In the genomic region with DNA sequence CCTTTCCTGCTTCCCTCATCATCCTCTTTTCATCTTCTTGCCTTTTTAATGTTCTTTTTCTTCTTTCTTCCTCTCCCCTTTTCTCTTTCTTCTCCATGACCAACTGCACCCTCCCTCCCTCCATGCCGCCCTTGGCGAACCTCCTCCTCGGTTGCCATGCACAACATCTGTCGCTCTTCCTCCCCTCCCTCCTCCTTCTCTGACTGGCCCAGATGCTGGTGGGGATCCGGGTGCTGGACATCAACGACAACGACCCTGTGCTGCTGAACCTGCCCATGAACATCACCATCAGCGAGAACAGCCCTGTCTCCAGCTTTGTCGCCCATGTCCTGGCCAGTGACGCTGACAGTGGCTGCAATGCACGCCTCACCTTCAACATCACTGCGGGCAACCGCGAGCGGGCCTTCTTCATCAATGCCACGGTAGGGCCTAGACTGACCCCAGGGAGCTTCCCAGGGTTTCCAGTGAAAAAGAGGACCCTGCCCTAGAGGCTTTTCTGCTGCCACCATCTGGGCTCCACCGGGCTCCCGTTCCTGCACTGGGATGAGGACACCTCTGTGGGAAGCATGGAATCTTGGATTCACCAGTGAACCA, we compare ENCODE assay signal across 25 cellular contexts.
"Had no signal": no experiment of that assay in that cellular context is flagged by ENCODE, and none has a peak within 500 bp of the region (broad histone marks: within the 10 kb centered on the region; RNA-seq: fewer than 3 reads in every experiment).

No MANE protein-coding gene starts in this region.

- H3K4me1 ChIP-seq: Peyer's patch had no signal

- H3K36me3 ChIP-seq: Peyer's patch had no signal

- H3K9me3 Mint-ChIP-seq: activated B cell treated with CpG ODN at 0.5 μM for 24 hours; activated CD4-positive, alpha-beta T cell treated with anti-CD3 and anti-CD28 coated beads, Interleukin-2, amount 10 ng/mL, durations not matched to agents 24 days and 14 days; activated naive CD4-positive, alpha-beta T cell treated with anti-CD3 and anti-CD28 coated beads for 36 hours; activated T-helper 17 cell treated with anti-CD3 and anti-CD28 coated beads, Interleukin-2, amount 50 U/mL, for 72 hours; T-cell had no signal

- H3K9me3 ChIP-seq: Peyer's patch had no signal

- H3K27ac Mint-ChIP-seq: activated B cell treated with CpG ODN at 0.5 μM for 24 hours; activated CD4-positive, alpha-beta T cell treated with anti-CD3 and anti-CD28 coated beads, Interleukin-2, amount 10 ng/mL, durations not matched to agents 24 days and 14 days; activated naive CD4-positive, alpha-beta T cell treated with anti-CD3 and anti-CD28 coated beads for 36 hours; activated naive CD8-positive, alpha-beta T cell; activated T-helper 17 cell treated with anti-CD3 and anti-CD28 coated beads, Interleukin-2, amount 50 U/mL, for 72 hours; brain; T-cell had no signal

- H3K4me3 Mint-ChIP-seq: activated B cell treated with CpG ODN at 0.5 μM for 24 hours; activated CD4-positive, alpha-beta T cell treated with anti-CD3 and anti-CD28 coated beads, Interleukin-2, amount 10 ng/mL, durations not matched to agents 24 days and 14 days; activated naive CD4-positive, alpha-beta T cell treated with anti-CD3 and anti-CD28 coated beads for 36 hours; activated naive CD8-positive, alpha-beta T cell; activated T-helper 17 cell treated with anti-CD3 and anti-CD28 coated beads, Interleukin-2, amount 50 U/mL, for 72 hours; brain; T-cell had no signal

- H3K36me3 Mint-ChIP-seq: activated naive CD8-positive, alpha-beta T cell; brain; T-cell had no signal

- H3K27me3 ChIP-seq: Peyer's patch had no signal

- H3K4me1 Mint-ChIP-seq: activated T-helper 17 cell treated with anti-CD3 and anti-CD28 coated beads, Interleukin-2, amount 50 U/mL, for 72 hours; brain had no signal

- H3K27me3 Mint-ChIP-seq: activated B cell treated with CpG ODN at 0.5 μM for 24 hours; activated CD4-positive, alpha-beta T cell treated with anti-CD3 and anti-CD28 coated beads, Interleukin-2, amount 10 ng/mL, durations not matched to agents 24 days and 14 days; activated naive CD8-positive, alpha-beta T cell; activated T-helper 17 cell treated with anti-CD3 and anti-CD28 coated beads, Interleukin-2, amount 50 U/mL, for 72 hours had no signal

- H3K4me3 ChIP-seq: Peyer's patch had no signal

- DNase-seq: activated B cell treated with CpG ODN at 0.5 μM for 24 hours; activated CD4-positive, alpha-beta T cell treated with anti-CD3 and anti-CD28 coated beads for 1 hour; activated CD4-positive, alpha-beta T cell treated with anti-CD3 and anti-CD28 coated beads, Interleukin-2, amount 10 ng/mL, durations not matched to agents 24 days and 14 days; activated CD4-positive, alpha-beta T cell treated with anti-CD3 and anti-CD28 coated beads, Interleukin-2, amount 50 U/mL, for 48 hours; activated gamma-delta T cell; activated naive CD4-positive, alpha-beta T cell treated with anti-CD3 and anti-CD28 coated beads for 36 hours; activated T-cell treated with anti-CD3 and anti-CD28 coated beads for 4 hours; activated T-cell treated with anti-CD3 and anti-CD28 coated beads, Interleukin-2, amount 50 U/mL, for 48 hours; amygdala; MM.1S; NCI-H1105 treated with DMSO at 0.1 percent for 48 hours; NCI-H1436 treated with DMSO at 0.1 percent for 48 hours; NCI-H187; NCI-H2081; NCI-H446; NCI-H524; SHP77 treated with DMSO at 0.1 percent for 48 hours; T-cell; T-helper 2 cell; T1000 had no signal

- ATAC-seq: activated T-helper 17 cell treated with anti-CD3 and anti-CD28 coated beads, Interleukin-2, amount 50 U/mL, for 72 hours; T-cell had no signal

- H3K27ac ChIP-seq: Peyer's patch, RWPE1 had no signal
